In genomic region chr2:71067567-71068217, GRCh38 we compare ENCODE assay signal across 8 cellular contexts. TPM values are rescaled to one million over a fixed set of nuclear protein-coding genes. Genes with fewer than 3 reads are reported as not detected.
A peak's percentile ranks its signal among the peaks of the same experiment; 100 is the strongest.
DNase-seq lines count a peak whose midpoint lies in the region; TF ChIP-seq lines count a peak whose summit lies in the region.

No MANE protein-coding gene starts in this region.

- H3K4me3 ChIP-seq in GM06990 (replicated peaks; ENCODE audit: low read depth, low read length) (peak overlapping the region; percentile 79), HAP-1 (peak overlapping the region; percentile 59), SK-N-MC (peak overlapping the region; percentile 95), esophagus squamous epithelium (peak overlapping the region; percentile 70 to 98 (median 86)), neutrophil (ENCODE audit: low read depth in 1 of 2, low read length in 1 of 2) (peak overlapping the region; percentile 94 to 95)

- H3K9me3 ChIP-seq in HAP-1 (no peaks in the 10 kb centered on the region), SK-N-MC (ENCODE audit: low read depth, low read length) (no peaks in the 10 kb centered on the region), esophagus squamous epithelium (no peaks in the 10 kb centered on the region), neutrophil (no peaks in the 10 kb centered on the region)

- in situ Hi-C loops in HAP-1 (cut with MboI; ENCODE audit: low sequenced_read_pairs), result no loop called here

- H3K27ac ChIP-seq in SK-N-MC (peak overlapping the region; percentile 68; the same call in 1 of the 2 replicates), esophagus squamous epithelium (peak overlapping the region; percentile 91 to 98 (median 96)), neutrophil (peak overlapping the region; percentile 100)

- H3K4me1 ChIP-seq in HAP-1, result peaks cover 7% of the 10 kb centered on the region
- H3K4me1 ChIP-seq in esophagus squamous epithelium, result peaks cover 48 to 86% (median 52%) of the 10 kb centered on the region in 3 donors
- H3K4me1 ChIP-seq in neutrophil (ENCODE audit: control insufficient read depth in 1 of 2, insufficient read depth in 1 of 2, low read depth in 1 of 2, low read length in 1 of 2), result peaks cover 90 to 92% of the 10 kb centered on the region in 2 experiments

- H3K9ac ChIP-seq in SK-N-MC (ENCODE audit: insufficient read length), result peak overlapping the region; percentile 92

- intact Hi-C loops in esophagus squamous epithelium (cut with DNase I), result no loop called here

- peaks cover 3% of the 10 kb centered on the region for H3K36me3 ChIP-seq in GM06990 (ENCODE audit: control insufficient read depth, insufficient read depth, low read length)
- peaks cover under 1% of the 10 kb centered on the region; the same call in 1 of the 2 replicates for H3K36me3 ChIP-seq in HAP-1 (replicated peaks)
- no peaks in the 10 kb centered on the region for H3K36me3 ChIP-seq in SK-N-MC (ENCODE audit: insufficient read depth, low read length)
- peaks cover 0 to 4% (median under 1%) of the 10 kb centered on the region in 3 donors for H3K36me3 ChIP-seq in esophagus squamous epithelium
- H3K36me3 ChIP-seq in neutrophil, result peaks cover 13% of the 10 kb centered on the region

- no peak for TF ChIP-seq CTCF in GM06990 (IDR thresholded peaks at IDR 0.05; ENCODE audit: insufficient read depth, low read length, poor library complexity, severe bottlenecking)
- no peak for TF ChIP-seq CTCF in esophagus squamous epithelium (IDR thresholded peaks at IDR 0.05)
- no peak for TF ChIP-seq CTCF in neutrophil (IDR thresholded peaks at IDR 0.05)

- no peak for TF ChIP-seq POLR2A in esophagus squamous epithelium (IDR thresholded peaks at IDR 0.05)

- DNase-seq in GM06990 (ENCODE audit: extremely low read depth, insufficient read length) (no peak), HAP-1 (ENCODE audit: low spot score in 2 of 2) (no peak), SK-N-MC (ENCODE audit: low read depth, low spot score) (no peak), esophagus squamous epithelium (lab: John Stamatoyannopoulos, UW) (no peak), NCI-H446 treated with DMSO at 0.1 percent for 48 hours (lab: John Stamatoyannopoulos, UW) (no peak), dedifferentiated amniotic fluid mesenchymal stem cell (ENCODE audit: extremely low spot score) (no peak), NCI-H2081 treated with DMSO at 0.1 percent for 48 hours (lab: John Stamatoyannopoulos, UW) (no peak)

- 1 to 6% methylated on average over 18 to 21 of the region's 26 CpGs for WGBS in esophagus squamous epithelium, 2 donors

- no peaks in the 10 kb centered on the region for H3K27me3 ChIP-seq in GM06990 (replicated peaks; ENCODE audit: control insufficient read depth, insufficient read depth, low read length)
- 0 out of 2 replicates have a peak, but pooled peaks cover 3% of the 10 kb centered on the region for H3K27me3 ChIP-seq in HAP-1 (ENCODE audit: low read depth)
- no peaks in the 10 kb centered on the region for H3K27me3 ChIP-seq in esophagus squamous epithelium
- H3K27me3 ChIP-seq in neutrophil, result no peaks in the 10 kb centered on the region

RNA-seq across cellular contexts. Expression of gene NAGK, which starts 0.8 kb away (rescaled TPM):
- total RNA-seq in esophagus squamous epithelium, result 100 to 1,000 TPM in 3 of 4 donors, 10 to 100 TPM in 1; 87.5 to 278 (median 166) TPM
